ENCODE assay signal across 10 cellular contexts in the genomic region with DNA sequence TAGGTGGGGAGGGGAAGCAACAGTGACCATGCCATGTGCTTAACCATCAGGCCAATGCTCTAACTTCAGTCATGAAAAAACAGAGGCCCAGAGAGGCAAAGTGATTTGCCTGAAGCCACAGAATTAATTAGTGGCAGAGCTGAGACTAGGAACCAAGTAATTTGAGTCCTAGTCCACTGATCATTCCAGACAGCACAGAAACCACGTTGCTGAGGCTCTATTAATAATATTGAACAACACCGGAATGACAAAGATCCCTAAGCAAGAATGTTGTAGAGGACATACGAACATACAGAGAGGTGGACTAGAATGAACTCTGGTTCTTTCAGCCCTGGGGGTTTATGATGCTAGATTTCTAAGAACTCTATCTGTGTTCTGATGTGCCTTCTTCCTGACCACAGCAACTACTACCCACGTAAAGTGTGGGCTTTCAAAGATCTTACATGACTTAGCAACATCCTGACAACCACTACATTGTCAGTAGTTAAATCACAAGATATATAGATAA.
DNase-seq lines count a peak whose midpoint lies in the region; ATAC-seq and TF ChIP-seq lines count a peak whose summit lies in the region.
"Had no signal": no experiment of that assay in that cellular context is flagged by ENCODE, and none has a peak within 500 bp of the region (broad histone marks: within the 10 kb centered on the region; RNA-seq: fewer than 3 reads in every experiment).

No MANE protein-coding gene starts in this region.

- no peaks in the 10 kb centered on the region for H3K36me3 ChIP-seq in CD8-positive, alpha-beta memory T cell (ENCODE audit: insufficient read depth, low read length)

- H3K4me1 Mint-ChIP-seq in CD8-positive, alpha-beta memory T cell, result peaks cover 12 to 20% (median 19%) of the 10 kb centered on the region in 3 donors
- H3K4me1 Mint-ChIP-seq in activated naive CD8-positive, alpha-beta T cell treated with anti-CD3 and anti-CD28 coated beads, Interleukin-2, amount 50 U/mL, for 24 hours, result peaks cover 24% of the 10 kb centered on the region

- ATAC-seq in GM19455 (IDR thresholded peaks at IDR 0.05; ENCODE audit: unreplicated experiment), result peak; percentile 47
- ATAC-seq in activated naive CD8-positive, alpha-beta T cell treated with anti-CD3 and anti-CD28 coated beads, Interleukin-2, amount 50 U/mL, for 24 hours, result peak; percentile 87

- POLR2A ChIA-PET in CD8-positive, alpha-beta memory T cell (lab: Charles Lee), result no interaction called here

- CTCF ChIA-PET in CD8-positive, alpha-beta memory T cell (lab: Charles Lee), result no interaction called here

- no peak overlapping the region for H3K4me3 Mint-ChIP-seq in CD8-positive, alpha-beta memory T cell
- H3K4me3 Mint-ChIP-seq in activated naive CD8-positive, alpha-beta T cell treated with anti-CD3 and anti-CD28 coated beads, Interleukin-2, amount 50 U/mL, for 24 hours, result no peak overlapping the region

- H3K27ac ChIP-seq in CD8-positive, alpha-beta memory T cell (ENCODE audit: low read depth, low read length), result no peak overlapping the region

- DNase-seq in CD8-positive, alpha-beta memory T cell, result peak in 2 of 5 donors; percentile 18 to 50
- DNase-seq in KBM-7 (peak; percentile 70), AG08396 (ENCODE audit: low spot score) (no peak), SKM-1 treated with dmso at 0.1 percent for 144 hours (lab: John Stamatoyannopoulos, UW; ENCODE audit: unreplicated experiment) (no peak), activated gamma-delta T cell treated with Interleukin-2 at 50 U/mL for 16 hours (no peak), foreskin fibroblast (no peak)
- no peak for DNase-seq in activated naive CD8-positive, alpha-beta T cell treated with anti-CD3 and anti-CD28 coated beads, Interleukin-2, amount 50 U/mL, for 24 hours
- DNase-seq: cerebellar nuclear complex, NCI-H510A treated with DMSO at 0.1 percent for 48 hours had no signal

- H3K27me3 Mint-ChIP-seq in CD8-positive, alpha-beta memory T cell, result peaks cover 3 to 5% of the 10 kb centered on the region in 2 donors
- H3K27me3 Mint-ChIP-seq in activated naive CD8-positive, alpha-beta T cell treated with anti-CD3 and anti-CD28 coated beads, Interleukin-2, amount 50 U/mL, for 24 hours, result no peaks in the 10 kb centered on the region

- peaks cover 0 to 1% (median 0%) of the 10 kb centered on the region in 3 donors for H3K36me3 Mint-ChIP-seq in CD8-positive, alpha-beta memory T cell
- no peaks in the 10 kb centered on the region for H3K36me3 Mint-ChIP-seq in activated naive CD8-positive, alpha-beta T cell treated with anti-CD3 and anti-CD28 coated beads, Interleukin-2, amount 50 U/mL, for 24 hours (ENCODE audit: low read depth)

- H3K4me3 ChIP-seq in CD8-positive, alpha-beta memory T cell (ENCODE audit: low read length), result no peak overlapping the region
- no peak overlapping the region for H3K4me3 ChIP-seq in foreskin fibroblast (ENCODE audit: low read depth in 1 of 2, low read length in 2 of 2)

- no peaks in the 10 kb centered on the region for H3K9me3 ChIP-seq in CD8-positive, alpha-beta memory T cell (ENCODE audit: low read length)

- peak overlapping the region in 6 of 8 donors; percentile 2 to 64 (median 32) for H3K27ac Mint-ChIP-seq in CD8-positive, alpha-beta memory T cell
- peak overlapping the region; percentile 59 for H3K27ac Mint-ChIP-seq in activated naive CD8-positive, alpha-beta T cell treated with anti-CD3 and anti-CD28 coated beads, Interleukin-2, amount 50 U/mL, for 24 hours

- no peaks in the 10 kb centered on the region for H3K9me3 Mint-ChIP-seq in CD8-positive, alpha-beta memory T cell
- no peaks in the 10 kb centered on the region for H3K9me3 Mint-ChIP-seq in activated naive CD8-positive, alpha-beta T cell treated with anti-CD3 and anti-CD28 coated beads, Interleukin-2, amount 50 U/mL, for 24 hours

- H3K4me1 ChIP-seq in CD8-positive, alpha-beta memory T cell (ENCODE audit: insufficient read depth, low read length), result peaks cover 10% of the 10 kb centered on the region

- no peaks in the 10 kb centered on the region for H3K27me3 ChIP-seq in CD8-positive, alpha-beta memory T cell (ENCODE audit: insufficient read depth, low read length, poor library complexity, severe bottlenecking)

- in situ Hi-C loops in KBM-7 (cut with MboI; ENCODE audit: low pct_unique_long_range_greater_than_20kb, low sequenced_read_pairs), result no loop called here

- TF ChIP-seq CTCF in foreskin fibroblast (IDR thresholded peaks at IDR 0.05; ENCODE audit: low read depth, low read length), result no peak
